ENCODE assay signal across 15 cellular contexts in genomic region chr11:115144014-115144413, GRCh38.
A peak's percentile ranks its signal among the peaks of the same experiment; 100 is the strongest.
DNase-seq lines count a peak whose midpoint lies in the region; ATAC-seq and TF ChIP-seq lines count a peak whose summit lies in the region.
"Had no signal": no experiment of that assay in that cellular context is flagged by ENCODE, and none has a peak within 500 bp of the region (broad histone marks: within the 10 kb centered on the region; RNA-seq: fewer than 3 reads in every experiment).

No MANE protein-coding gene starts in this region.

- H3K4me3 Mint-ChIP-seq in GM23338 = no peak overlapping the region
- H3K4me3 Mint-ChIP-seq in endodermal cell = no peak overlapping the region
- H3K4me3 Mint-ChIP-seq: B cell; CD14-positive monocyte; CD4-positive, alpha-beta memory T cell had no signal

- H3K9ac ChIP-seq in OCI-LY1 (ENCODE audit: low read length) (no peak overlapping the region), endodermal cell (ENCODE audit: extremely low read depth, low read length, poor library complexity, severe bottlenecking) (no peak overlapping the region)

- DNase-seq in GM23338 (ENCODE audit: low spot score) = peak; percentile 24
- DNase-seq in endodermal cell = no peak
- DNase-seq in C1 segment of cervical spinal cord (lab: John Stamatoyannopoulos, UW) = no peak
- DNase-seq in H4 (ENCODE audit: low spot score) = no peak
- DNase-seq: CD4-positive, alpha-beta memory T cell; DMS153; DMS79; GDM1; GOT3; HCEC 1CT had no signal

- H3F3A ChIP-seq in GM23338 (replicated peaks; ENCODE audit: low read depth) (no peaks in the 10 kb centered on the region), OCI-LY1 (ENCODE audit: insufficient read depth, low read length) (no peaks in the 10 kb centered on the region)

- H3K4me3 ChIP-seq in GM23338 (no peak overlapping the region), OCI-LY1 (ENCODE audit: low read depth, low read length, poor library complexity, severe bottlenecking) (no peak overlapping the region), endodermal cell (ENCODE audit: low read length) (no peak overlapping the region)

- no peak overlapping the region for H2AFZ ChIP-seq in GM23338
- no peak overlapping the region for H2AFZ ChIP-seq in OCI-LY1 (ENCODE audit: low read length)

- H3K4me1 Mint-ChIP-seq in GM23338 (peaks cover 17% of the 10 kb centered on the region), endodermal cell (peaks cover 13% of the 10 kb centered on the region)
- H3K4me1 Mint-ChIP-seq: B cell, CD14-positive monocyte had no signal

- no peaks in the 10 kb centered on the region for H3K9me3 ChIP-seq in OCI-LY1 (ENCODE audit: low read length)
- H3K9me3 ChIP-seq in endodermal cell (ENCODE audit: control insufficient read depth, low read length) = no peaks in the 10 kb centered on the region

- H4K20me1 ChIP-seq in GM23338 (replicated peaks; ENCODE audit: insufficient read depth) = no peaks in the 10 kb centered on the region
- no peaks in the 10 kb centered on the region for H4K20me1 ChIP-seq in OCI-LY1 (ENCODE audit: insufficient read depth, low read length)

- H3K36me3 ChIP-seq in GM23338 (ENCODE audit: insufficient read depth) (no peaks in the 10 kb centered on the region), OCI-LY1 (ENCODE audit: insufficient read depth, low read length) (no peaks in the 10 kb centered on the region), endodermal cell (ENCODE audit: control insufficient read depth, insufficient read depth, low read length) (no peaks in the 10 kb centered on the region)

- no peaks in the 10 kb centered on the region for H3K79me2 ChIP-seq in GM23338 (replicated peaks; ENCODE audit: insufficient read depth)
- H3K79me2 ChIP-seq in OCI-LY1 (ENCODE audit: insufficient read depth, low read length) = no peaks in the 10 kb centered on the region

- peak in 1 of 2 experiments; percentile 32; a peak in 1 of 4 replicates for TF ChIP-seq CTCF in GM23338 (conservative IDR thresholded peaks at IDR 0.05; ENCODE audit: low read depth in 2 of 2)
- TF ChIP-seq CTCF in OCI-LY1 (IDR thresholded peaks at IDR 0.05; ENCODE audit: low read length) = peak; percentile 17; the same call in 1 of the 2 replicates
- TF ChIP-seq CTCF in endodermal cell (conservative IDR thresholded peaks at IDR 0.05) = peak; percentile 44

- no peak overlapping the region for H3K27ac Mint-ChIP-seq in GM23338
- no peak overlapping the region for H3K27ac Mint-ChIP-seq in endodermal cell
- H3K27ac Mint-ChIP-seq: B cell; CD14-positive monocyte; CD4-positive, alpha-beta memory T cell had no signal

- H3K4me2 ChIP-seq in GM23338 (no peak overlapping the region), OCI-LY1 (ENCODE audit: low read length) (no peak overlapping the region)

- no peaks in the 10 kb centered on the region for H3K4me1 ChIP-seq in GM23338 (ENCODE audit: insufficient read depth)
- H3K4me1 ChIP-seq in OCI-LY1 (ENCODE audit: insufficient read depth, low read length, severe bottlenecking) = no peaks in the 10 kb centered on the region
- H3K4me1 ChIP-seq in endodermal cell (ENCODE audit: control insufficient read depth, insufficient read depth, low read length) = no peaks in the 10 kb centered on the region

- ATAC-seq in GM23338 = peak; percentile 44; the same call in 2 of the 3 replicates
- ATAC-seq in HG03139 (IDR thresholded peaks at IDR 0.05; ENCODE audit: unreplicated experiment) = no peak

- peaks cover 6% of the 10 kb centered on the region; the same call in 1 of the 2 replicates for H3K9me2 ChIP-seq in GM23338 (ENCODE audit: insufficient read depth)
- no peaks in the 10 kb centered on the region for H3K9me2 ChIP-seq in OCI-LY1 (ENCODE audit: low read depth, low read length)

- WGBS in endodermal cell (ENCODE audit: insufficient coverage in 1 of 2, insufficient read length in 1 of 2), 2 experiments = 87 to 90% methylated on average over 5 of the region's 5 CpGs

- H3K27me3 Mint-ChIP-seq in GM23338 (ENCODE audit: insufficient read depth, low read depth, poor library complexity) (peaks cover 5% of the 10 kb centered on the region), endodermal cell (ENCODE audit: insufficient read depth) (peaks cover 8% of the 10 kb centered on the region)

- H3K36me3 Mint-ChIP-seq in GM23338 (ENCODE audit: low read depth) (no peaks in the 10 kb centered on the region), endodermal cell (ENCODE audit: low read depth) (no peaks in the 10 kb centered on the region)
- H3K36me3 Mint-ChIP-seq: CD14-positive monocyte; CD4-positive, alpha-beta memory T cell had no signal

- H3K27ac ChIP-seq in GM23338 (ENCODE audit: low read depth) = no peak overlapping the region
- H3K27ac ChIP-seq in OCI-LY1 (ENCODE audit: low read depth, low read length, poor library complexity, severe bottlenecking) = no peak overlapping the region
- H3K27ac ChIP-seq in endodermal cell (ENCODE audit: low read depth, low read length) = no peak overlapping the region
- H3K27ac ChIP-seq: HL-60 had no signal

- peaks cover 2% of the 10 kb centered on the region; the same call in 2 of the 3 replicates for H3K9me3 Mint-ChIP-seq in GM23338
- no peaks in the 10 kb centered on the region for H3K9me3 Mint-ChIP-seq in endodermal cell
- H3K9me3 Mint-ChIP-seq: CD4-positive, alpha-beta memory T cell had no signal

- no peaks in the 10 kb centered on the region for H3K27me3 ChIP-seq in GM23338 (ENCODE audit: insufficient read depth)
- no peaks in the 10 kb centered on the region for H3K27me3 ChIP-seq in OCI-LY1 (ENCODE audit: insufficient read depth, low read length)
- H3K27me3 ChIP-seq in endodermal cell (ENCODE audit: control insufficient read depth, insufficient read depth, low read length, poor library complexity, severe bottlenecking) = no peaks in the 10 kb centered on the region

TF ChIP-seq in GM23338, 12 proteins besides CTCF, POLR2A, EP300 and RAD21:
- TF ChIP-seq ZNF114 (CRISPR knock-in tag; IDR thresholded peaks at IDR 0.05) (no peak), ZNF331 (CRISPR knock-in tag; IDR thresholded peaks at IDR 0.05; ENCODE audit: low read depth) (no peak), JUNB (IDR thresholded peaks at IDR 0.05; ENCODE audit: unreplicated experiment) (no peak), NANOG (IDR thresholded peaks at IDR 0.05; ENCODE audit: borderline replicate concordance) (no peak), CREB1 (CRISPR knock-in tag; IDR thresholded peaks at IDR 0.05; ENCODE audit: low read depth) (no peak), STAT1 (IDR thresholded peaks at IDR 0.05; ENCODE audit: unreplicated experiment) (no peak), EZH2 (IDR thresholded peaks at IDR 0.05; ENCODE audit: low read depth, unreplicated experiment) (no peak), POLR2AphosphoS5 (IDR thresholded peaks at IDR 0.05; ENCODE audit: low read depth) (no peak)
- TF ChIP-seq, protein P1, sequence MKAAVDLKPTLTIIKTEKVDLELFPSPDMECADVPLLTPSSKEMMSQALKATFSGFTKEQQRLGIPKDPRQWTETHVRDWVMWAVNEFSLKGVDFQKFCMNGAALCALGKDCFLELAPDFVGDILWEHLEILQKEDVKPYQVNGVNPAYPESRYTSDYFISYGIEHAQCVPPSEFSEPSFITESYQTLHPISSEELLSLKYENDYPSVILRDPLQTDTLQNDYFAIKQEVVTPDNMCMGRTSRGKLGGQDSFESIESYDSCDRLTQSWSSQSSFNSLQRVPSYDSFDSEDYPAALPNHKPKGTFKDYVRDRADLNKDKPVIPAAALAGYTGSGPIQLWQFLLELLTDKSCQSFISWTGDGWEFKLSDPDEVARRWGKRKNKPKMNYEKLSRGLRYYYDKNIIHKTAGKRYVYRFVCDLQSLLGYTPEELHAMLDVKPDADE (IDR thresholded peaks at IDR 0.05) = no peak
